ENCODE assay signal across 8 cellular contexts in the genomic region with DNA sequence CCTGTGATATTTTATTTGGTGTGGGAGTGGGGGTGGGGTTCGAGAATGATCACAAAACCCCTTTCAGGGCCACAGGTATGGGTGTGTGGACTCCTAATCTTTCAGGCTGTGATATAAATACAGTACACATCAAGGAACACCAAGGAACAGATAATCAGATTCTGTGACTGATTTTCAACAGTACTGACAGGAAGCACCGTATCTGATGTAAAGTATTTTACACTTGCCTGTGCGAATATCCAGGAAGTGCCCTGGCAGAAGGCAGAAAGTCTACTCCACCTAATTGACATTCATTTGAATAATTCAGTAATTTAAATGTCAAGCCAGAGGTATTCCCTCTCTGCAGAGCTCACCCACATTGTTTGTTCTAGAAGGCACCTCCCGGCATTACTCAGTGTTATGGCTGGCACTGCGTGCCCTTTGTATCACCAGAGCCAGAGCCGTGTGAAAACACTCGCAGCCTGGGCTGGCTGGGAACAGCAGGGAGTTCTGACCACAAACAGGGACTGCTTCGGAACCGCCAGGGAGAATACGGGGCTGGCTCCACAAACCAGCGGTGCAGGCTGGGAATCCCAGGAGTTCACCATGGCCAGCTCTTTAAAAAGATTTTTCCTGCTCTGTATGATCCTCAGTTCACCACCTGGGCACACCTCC.
A peak's percentile ranks its signal among the peaks of the same experiment; 100 is the strongest.
DNase-seq lines count a peak whose midpoint lies in the region; ATAC-seq and TF ChIP-seq lines count a peak whose summit lies in the region.

No MANE protein-coding gene starts in this region.

- ATAC-seq in naive thymus-derived CD4-positive, alpha-beta T cell = peak; percentile 55
- ATAC-seq in HG03565 (IDR thresholded peaks at IDR 0.05; ENCODE audit: unreplicated experiment) = no peak

- peak overlapping the region; percentile 22 for H3K4me3 ChIP-seq in epithelial cell of esophagus (ENCODE audit: low read length)
- no peak overlapping the region for H3K4me3 ChIP-seq in naive thymus-derived CD4-positive, alpha-beta T cell (ENCODE audit: low read length)

- no peaks in the 10 kb centered on the region for H3K9me3 ChIP-seq in naive thymus-derived CD4-positive, alpha-beta T cell (ENCODE audit: control insufficient read depth in 2 of 3, low read length in 3 of 3)

- H3K27ac ChIP-seq in naive thymus-derived CD4-positive, alpha-beta T cell (ENCODE audit: low read depth, low read length) = no peak overlapping the region

- no peaks in the 10 kb centered on the region for H3K27me3 Mint-ChIP-seq in naive thymus-derived CD4-positive, alpha-beta T cell

- DNase-seq in COLO668 (lab: John Stamatoyannopoulos, UW; ENCODE audit: unreplicated experiment) = peak; percentile 55
- DNase-seq in NCI-H774 (lab: John Stamatoyannopoulos, UW) = peak; percentile 48
- DNase-seq in epithelial cell of esophagus (ENCODE audit: low read depth) = peak; percentile 91
- peak in 6 of 9 donors; percentile 3 to 29 (median 14) for DNase-seq in naive thymus-derived CD4-positive, alpha-beta T cell
- DNase-seq in DMS53 treated with DMSO at 0.1 percent for 48 hours (lab: John Stamatoyannopoulos, UW; ENCODE audit: unreplicated experiment) = no peak
- no peak for DNase-seq in NCI-H345 (lab: John Stamatoyannopoulos, UW)
- DNase-seq in NOMO-1 (lab: John Stamatoyannopoulos, UW; ENCODE audit: unreplicated experiment in 2 of 2) = no peak

- H3K27ac Mint-ChIP-seq in naive thymus-derived CD4-positive, alpha-beta T cell = peak overlapping the region; percentile 25 to 90 (median 73)

- peaks cover 3 to 23% (median 14%) of the 10 kb centered on the region in 5 donors for H3K36me3 Mint-ChIP-seq in naive thymus-derived CD4-positive, alpha-beta T cell

- intact Hi-C loops in naive thymus-derived CD4-positive, alpha-beta T cell (cut with micrococcal nuclease) = loop anchor here (2.0 kb wide), 2 partner anchors 93 to 113 kb away; partner anchors contain the start of gene ACVR1 (in 1 of the 2)

- H3K27me3 ChIP-seq in naive thymus-derived CD4-positive, alpha-beta T cell (ENCODE audit: control insufficient read depth in 2 of 2, insufficient read depth in 2 of 2, low read length in 2 of 2) = no peaks in the 10 kb centered on the region

- TF ChIP-seq CTCF in epithelial cell of esophagus (IDR thresholded peaks at IDR 0.05; ENCODE audit: insufficient read depth, low read depth, low read length, missing control alignments) = no peak

- POLR2A ChIA-PET in naive thymus-derived CD4-positive, alpha-beta T cell (lab: Charles Lee) = no interaction called here

- H3K4me1 ChIP-seq in naive thymus-derived CD4-positive, alpha-beta T cell (ENCODE audit: control insufficient read depth in 2 of 2, insufficient read depth in 2 of 2, low read length in 2 of 2) = peaks cover 0 to 12% of the 10 kb centered on the region in 2 donors

- H3K9me3 Mint-ChIP-seq in naive thymus-derived CD4-positive, alpha-beta T cell = no peaks in the 10 kb centered on the region

- peaks cover 0 to 11% (median 0%) of the 10 kb centered on the region in 3 experiments for H3K36me3 ChIP-seq in naive thymus-derived CD4-positive, alpha-beta T cell (ENCODE audit: control insufficient read depth in 2 of 3, insufficient read depth in 3 of 3, low read length in 3 of 3)

- peak overlapping the region in 9 of 10 donors; percentile 22 to 59 (median 38) for H3K4me3 Mint-ChIP-seq in naive thymus-derived CD4-positive, alpha-beta T cell

- peaks cover 13 to 51% (median 37%) of the 10 kb centered on the region in 7 donors for H3K4me1 Mint-ChIP-seq in naive thymus-derived CD4-positive, alpha-beta T cell

- CTCF ChIA-PET in naive thymus-derived CD4-positive, alpha-beta T cell (lab: Charles Lee) = interaction anchor here (0.5 kb wide), 1 partner anchor 482 kb away, joined by 4 read pairs; no protein-coding TSS in a partner anchor

Comparison
In these comparisons a context has a peak if more than half of its experiments do, and no peak if none do; other contexts are left out.
1. DNase-seq: peak in COLO668 (single experiment), NCI-H774 (single experiment), epithelial cell of esophagus (single experiment) and naive thymus-derived CD4-positive, alpha-beta T cell (6 of 9); none in DMS53 treated with DMSO at 0.1 percent for 48 hours (single experiment), NCI-H345 (single experiment) and NOMO-1 (0 of 2).